3 cellular contexts compared by ENCODE assay signal in the genomic region with DNA sequence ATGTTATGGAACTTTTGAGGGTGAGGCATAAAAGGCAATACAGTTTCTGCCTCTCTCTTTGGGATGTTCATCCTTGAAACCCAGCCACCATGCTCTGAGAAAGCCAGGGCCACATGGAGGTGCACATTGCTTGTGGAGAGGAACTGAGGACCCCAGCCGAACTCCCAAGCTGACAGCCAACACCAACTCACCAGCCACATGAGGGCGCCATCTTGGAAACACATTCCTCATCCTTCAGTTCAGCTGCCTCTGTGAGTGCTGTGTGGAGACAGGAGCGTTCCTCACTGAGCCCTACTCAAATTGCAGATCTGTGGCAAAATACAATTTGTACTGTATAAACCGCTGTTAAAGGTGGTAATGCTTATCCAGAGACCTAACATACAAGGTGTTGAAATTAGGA.
TF ChIP-seq lines count a peak whose summit lies in the region.

No MANE protein-coding gene starts in this region.

TF ChIP-seq in HepG2, 621 proteins besides CTCF, POLR2A, EP300 and RAD21:
- no peak for TF ChIP-seq ZNF816 (CRISPR knock-in tag; IDR thresholded peaks at IDR 0.05; ENCODE audit: borderline replicate concordance)

TF ChIP-seq in H1, 55 proteins besides CTCF, POLR2A, EP300 and RAD21:
- TF ChIP-seq RFX5 (IDR thresholded peaks at IDR 0.05; ENCODE audit: borderline replicate concordance, low read depth, low read length) (no peak), TEAD4 (IDR thresholded peaks at IDR 0.05; ENCODE audit: low read depth, low read length) (peak; percentile 72), YY1 (IDR thresholded peaks at IDR 0.05; ENCODE audit: low read depth, low read length) (peak; percentile 63)

TF ChIP-seq in HEK293T, 16 proteins besides CTCF, POLR2A, EP300 and RAD21:
- TF ChIP-seq NFRKB (IDR thresholded peaks at IDR 0.05) (no peak), HDGF (IDR thresholded peaks at IDR 0.05; ENCODE audit: borderline replicate concordance) (no peak), SP1 (IDR thresholded peaks at IDR 0.05) (no peak), TARDBP (IDR thresholded peaks at IDR 0.05) (no peak), FOXA1 (IDR thresholded peaks at IDR 0.05) (no peak), SUZ12 (IDR thresholded peaks at IDR 0.05) (no peak), FOXM1 (IDR thresholded peaks at IDR 0.05; ENCODE audit: borderline replicate concordance) (no peak), ZNF384 (IDR thresholded peaks at IDR 0.05) (no peak), BHLHE40 (IDR thresholded peaks at IDR 0.05; ENCODE audit: borderline replicate concordance) (no peak), ARNT (IDR thresholded peaks at IDR 0.05) (no peak)
- TF ChIP-seq, protein P1, sequence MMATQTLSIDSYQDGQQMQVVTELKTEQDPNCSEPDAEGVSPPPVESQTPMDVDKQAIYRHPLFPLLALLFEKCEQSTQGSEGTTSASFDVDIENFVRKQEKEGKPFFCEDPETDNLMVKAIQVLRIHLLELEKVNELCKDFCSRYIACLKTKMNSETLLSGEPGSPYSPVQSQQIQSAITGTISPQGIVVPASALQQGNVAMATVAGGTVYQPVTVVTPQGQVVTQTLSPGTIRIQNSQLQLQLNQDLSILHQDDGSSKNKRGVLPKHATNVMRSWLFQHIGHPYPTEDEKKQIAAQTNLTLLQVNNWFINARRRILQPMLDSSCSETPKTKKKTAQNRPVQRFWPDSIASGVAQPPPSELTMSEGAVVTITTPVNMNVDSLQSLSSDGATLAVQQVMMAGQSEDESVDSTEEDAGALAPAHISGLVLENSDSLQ (IDR thresholded peaks at IDR 0.05) = no peak
